ENCODE assay signal across 18 cellular contexts in the genomic region with DNA sequence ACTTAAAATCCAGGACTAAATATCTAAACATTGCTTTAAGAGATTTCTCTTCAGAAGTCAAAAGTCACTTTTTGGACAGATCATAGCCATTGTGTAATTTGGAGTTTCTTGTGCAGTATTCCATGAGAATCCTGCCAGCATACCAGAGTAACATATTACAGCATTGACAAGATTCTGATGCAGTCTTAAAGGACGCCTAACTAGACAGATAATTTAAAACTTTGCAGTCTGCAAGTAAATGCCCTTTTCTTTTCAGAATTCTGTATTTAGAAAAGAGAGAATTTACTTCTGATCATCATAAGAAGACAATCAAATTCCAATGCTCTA. TPM values are rescaled to one million over a fixed set of nuclear protein-coding genes. Genes with fewer than 3 reads are reported as not detected.
DNase-seq lines count a peak whose midpoint lies in the region; ATAC-seq, FAIRE-seq and TF ChIP-seq lines count a peak whose summit lies in the region.
"Had no signal": no experiment of that assay in that cellular context is flagged by ENCODE, and none has a peak within 500 bp of the region (broad histone marks: within the 10 kb centered on the region; RNA-seq: fewer than 3 reads in every experiment).

No MANE protein-coding gene starts in this region.

- WGBS in endodermal cell (ENCODE audit: insufficient coverage in 1 of 2, insufficient read length in 1 of 2), 2 experiments, result 71% methylated on average over 1 of the region's 1 CpG; no CpG with 5 or more reads in 1 of the 2 experiments
- 59 to 67% (median 60%) methylated on average over 1 of the region's 1 CpG for WGBS in adrenal gland, 4 donors

- H3K9me3 ChIP-seq in endodermal cell (ENCODE audit: control insufficient read depth, low read length) (peaks cover 6% of the 10 kb centered on the region), subcutaneous abdominal adipose tissue (ENCODE audit: control insufficient read depth in 5 of 5, low read length in 5 of 5) (peaks cover 0 to 11% (median 9%) of the 10 kb centered on the region in 5 donors), adrenal gland (replicated peaks in 1 of 3) (no peaks in the 10 kb centered on the region)
- H3K9me3 ChIP-seq: BE2C had no signal

- H3K36me3 ChIP-seq in endodermal cell (ENCODE audit: control insufficient read depth, insufficient read depth, low read length), result no peaks in the 10 kb centered on the region
- no peaks in the 10 kb centered on the region for H3K36me3 ChIP-seq in subcutaneous abdominal adipose tissue (ENCODE audit: control insufficient read depth in 5 of 5, insufficient read depth in 5 of 5, low read length in 5 of 5)
- H3K36me3 ChIP-seq in adrenal gland (replicated peaks in 1 of 2), result no peaks in the 10 kb centered on the region
- H3K36me3 ChIP-seq: BE2C had no signal

- FAIRE-seq in HTR-8/SVneo (lab: Jason Lieb, UNC), result no peak
- FAIRE-seq: D721Med, GM12891 had no signal

- peaks cover 20% of the 10 kb centered on the region for H3K27me3 Mint-ChIP-seq in endodermal cell (ENCODE audit: insufficient read depth)
- H3K27me3 Mint-ChIP-seq: IgD-negative memory B cell had no signal

- intact Hi-C loops in left ventricle myocardium superior (cut with micrococcal nuclease), result no loop called here
- intact Hi-C loops in cardiac septum (cut with DNase I), result no loop called here
- intact Hi-C loops in adrenal gland (cut with DNase I), result no loop called here

- no peak for TF ChIP-seq CTCF in endodermal cell (conservative IDR thresholded peaks at IDR 0.05)
- no peak for TF ChIP-seq CTCF in fibroblast of the aortic adventitia (IDR thresholded peaks at IDR 0.05; ENCODE audit: insufficient read depth, low read length)
- no peak for TF ChIP-seq CTCF in adrenal gland (IDR thresholded peaks at IDR 0.05)

- H3K36me3 Mint-ChIP-seq in endodermal cell (ENCODE audit: low read depth), result no peaks in the 10 kb centered on the region

- H3K9me3 Mint-ChIP-seq in endodermal cell, result no peaks in the 10 kb centered on the region
- H3K9me3 Mint-ChIP-seq: H9 had no signal

- H3K4me1 Mint-ChIP-seq in endodermal cell, result peaks cover 31% of the 10 kb centered on the region
- H3K4me1 Mint-ChIP-seq: CD4-positive, alpha-beta memory T cell; IgD-negative memory B cell had no signal

- H3K4me3 Mint-ChIP-seq in endodermal cell, result no peak overlapping the region
- H3K4me3 Mint-ChIP-seq: CD4-positive, alpha-beta memory T cell; H9; IgD-negative memory B cell had no signal

- H3K4me1 ChIP-seq in endodermal cell (ENCODE audit: control insufficient read depth, insufficient read depth, low read length), result peaks cover 11% of the 10 kb centered on the region
- peaks cover 0 to 24% (median 8%) of the 10 kb centered on the region in 5 donors for H3K4me1 ChIP-seq in subcutaneous abdominal adipose tissue (ENCODE audit: control insufficient read depth in 5 of 5, insufficient read depth in 5 of 5, low read length in 5 of 5)
- no peaks in the 10 kb centered on the region for H3K4me1 ChIP-seq in adrenal gland (replicated peaks in 1 of 2)
- H3K4me1 ChIP-seq: BE2C had no signal

- H3K27ac ChIP-seq in endodermal cell (ENCODE audit: low read depth, low read length) (no peak overlapping the region), subcutaneous abdominal adipose tissue (ENCODE audit: low read depth, low read length) (peak overlapping the region; percentile 63), adrenal gland (no peak overlapping the region)
- H3K27ac ChIP-seq: C4-2B had no signal

- peaks cover 11% of the 10 kb centered on the region for H3K27me3 ChIP-seq in endodermal cell (ENCODE audit: control insufficient read depth, insufficient read depth, low read length, poor library complexity, severe bottlenecking)
- no peaks in the 10 kb centered on the region for H3K27me3 ChIP-seq in subcutaneous abdominal adipose tissue (ENCODE audit: control insufficient read depth in 5 of 5, insufficient read depth in 4 of 5, low read length in 5 of 5)
- H3K27me3 ChIP-seq in adrenal gland, result no peaks in the 10 kb centered on the region
- H3K27me3 ChIP-seq: BE2C had no signal

- H3K27ac Mint-ChIP-seq in endodermal cell, result no peak overlapping the region
- H3K27ac Mint-ChIP-seq: CD4-positive, alpha-beta memory T cell; H9; IgD-negative memory B cell had no signal

- no peak overlapping the region for H3K9ac ChIP-seq in endodermal cell (ENCODE audit: extremely low read depth, low read length, poor library complexity, severe bottlenecking)
- H3K9ac ChIP-seq in subcutaneous abdominal adipose tissue (ENCODE audit: low read length in 5 of 5), result peak overlapping the region in 1 of 5 donors; percentile 28

- peak; percentile 41 for ATAC-seq in left ventricle myocardium superior

- no peak for TF ChIP-seq POLR2A in adrenal gland (IDR thresholded peaks at IDR 0.05)

- peak overlapping the region; percentile 52 for H3K4me3 ChIP-seq in endodermal cell (ENCODE audit: low read length)
- no peak overlapping the region for H3K4me3 ChIP-seq in fibroblast of the aortic adventitia (ENCODE audit: low read depth, low read length)
- H3K4me3 ChIP-seq in subcutaneous abdominal adipose tissue (ENCODE audit: low read depth in 1 of 5, low read length in 5 of 5), result no peak overlapping the region
- no peak overlapping the region for H3K4me3 ChIP-seq in adrenal gland

- DNase-seq in left ventricle myocardium superior, result no peak
- no peak for DNase-seq in cardiac septum (ENCODE audit: low spot score)
- no peak for DNase-seq in endodermal cell
- DNase-seq in fibroblast of the aortic adventitia (ENCODE audit: low read depth), result peak; percentile 47
- no peak for DNase-seq in HTR-8/SVneo (ENCODE audit: insufficient read length, low spot score)
- DNase-seq in adrenal gland, result no peak
- no peak for DNase-seq in DMS153 (lab: John Stamatoyannopoulos, UW)
- DNase-seq: ACHN; BE2C; CD4-positive, alpha-beta memory T cell; DMS79; GOT3; H9 had no signal

RNA-seq across cellular contexts. Expression of gene IGSF10, which starts 17.5 kb away (rescaled TPM):
- total RNA-seq in left ventricle myocardium superior (1.9 TPM), cardiac septum (0.83 TPM), endodermal cell (under 1 TPM; 0.24 to 0.44 TPM), fibroblast of the aortic adventitia (ENCODE audit: low replicate concordance) (8.0 and 47.6 TPM in 2 replicates), adrenal gland (10 to 100 TPM in 4 of 8 donors, 1 to 10 TPM in 4; 6.6 to 33.7 (median 9.5) TPM)
- polyA plus RNA-seq in endodermal cell (2013, experiment 1 of 2), result 0.43 TPM
- polyA plus RNA-seq in endodermal cell (2013, experiment 2 of 2), result 0.33 TPM
- 1 to 10 TPM; 5.1 to 6.5 (median 5.6) TPM for polyA plus RNA-seq in adrenal gland
- total RNA-seq: CD4-positive, alpha-beta memory T cell had no signal
- polyA plus RNA-seq: CD4-positive, alpha-beta memory T cell; IgD-negative memory B cell had no signal
